In the genomic region with DNA sequence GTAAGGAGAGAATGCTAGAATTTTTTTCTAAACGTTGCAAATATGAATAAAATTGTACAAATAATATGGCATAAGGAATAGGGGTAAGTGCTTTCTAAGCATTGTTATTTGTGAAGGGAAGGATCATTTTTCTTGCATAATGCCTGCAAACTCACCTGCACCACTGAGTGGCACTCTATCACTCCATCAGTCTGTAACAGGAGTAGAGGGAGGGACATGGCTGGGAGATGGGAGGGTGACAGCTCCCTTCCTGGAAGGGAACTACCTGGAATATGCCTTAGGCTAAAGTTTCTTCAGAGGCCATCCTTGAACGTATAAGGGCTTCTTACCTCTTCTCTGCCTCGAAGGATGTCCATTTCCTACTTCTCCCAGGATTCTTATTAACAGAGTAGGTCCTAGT, we compare ENCODE assay signal across 10 cellular contexts. TPM values are rescaled to one million over a fixed set of nuclear protein-coding genes. Genes with fewer than 3 reads are reported as not detected.
DNase-seq lines count a peak whose midpoint lies in the region; ATAC-seq and TF ChIP-seq lines count a peak whose summit lies in the region.
"Had no signal": no experiment of that assay in that cellular context is flagged by ENCODE, and none has a peak within 500 bp of the region (broad histone marks: within the 10 kb centered on the region; RNA-seq: fewer than 3 reads in every experiment).

No MANE protein-coding gene starts in this region.

- intact Hi-C loops in breast epithelium (cut with DNase I; ENCODE audit: low total_unique reads) = no loop called here
- intact Hi-C loops in mucosa of descending colon (cut with DNase I, micrococcal nuclease) = no loop called here
- intact Hi-C loops in activated CD4-positive, alpha-beta T cell treated with anti-CD3 and anti-CD28 coated beads for 36 hours (cut with DNase I, micrococcal nuclease) = no loop called here

- TF ChIP-seq POLR2A in breast epithelium (IDR thresholded peaks at IDR 0.05) (no peak), GM18505 (IDR thresholded peaks at IDR 0.05; ENCODE audit: borderline replicate concordance, extremely low read depth, insufficient read depth, insufficient read length) (no peak)

- no peaks in the 10 kb centered on the region for H3K4me1 Mint-ChIP-seq in activated CD4-positive, alpha-beta T cell treated with anti-CD3 and anti-CD28 coated beads for 36 hours

- H3K36me3 Mint-ChIP-seq in activated CD4-positive, alpha-beta T cell treated with anti-CD3 and anti-CD28 coated beads for 36 hours (ENCODE audit: low read depth) = no peaks in the 10 kb centered on the region

- H3K27me3 Mint-ChIP-seq in activated CD4-positive, alpha-beta T cell treated with anti-CD3 and anti-CD28 coated beads for 36 hours = no peaks in the 10 kb centered on the region

- peak; percentile 89 for ATAC-seq in mucosa of descending colon
- no peak for ATAC-seq in activated CD4-positive, alpha-beta T cell treated with anti-CD3 and anti-CD28 coated beads for 36 hours
- ATAC-seq in GM18505 (IDR thresholded peaks at IDR 0.05; ENCODE audit: unreplicated experiment) = no peak

- TF ChIP-seq CTCF in GM12865 (IDR thresholded peaks at IDR 0.05; ENCODE audit: insufficient read depth, low read depth, low read length, missing control alignments) (peak; percentile 16), breast epithelium (IDR thresholded peaks at IDR 0.05) (peak; percentile 34 to 61 (median 46)), mucosa of descending colon (IDR thresholded peaks at IDR 0.05) (peak; percentile 20)

- H3K9me3 Mint-ChIP-seq in activated CD4-positive, alpha-beta T cell treated with anti-CD3 and anti-CD28 coated beads for 36 hours (ENCODE audit: low read depth) = peaks cover 5% of the 10 kb centered on the region

- H3K27ac Mint-ChIP-seq in activated CD4-positive, alpha-beta T cell treated with anti-CD3 and anti-CD28 coated beads for 36 hours = no peak overlapping the region

- no peaks in the 10 kb centered on the region for H3K36me3 ChIP-seq in breast epithelium
- no peaks in the 10 kb centered on the region for H3K36me3 ChIP-seq in mucosa of descending colon (ENCODE audit: low read depth)

- H3K4me3 ChIP-seq in GM12865 (ENCODE audit: low read depth, low read length) = no peak overlapping the region
- no peak overlapping the region for H3K4me3 ChIP-seq in breast epithelium
- H3K4me3 ChIP-seq in mucosa of descending colon = no peak overlapping the region

- H3K9me3 ChIP-seq in breast epithelium = no peaks in the 10 kb centered on the region
- no peaks in the 10 kb centered on the region for H3K9me3 ChIP-seq in mucosa of descending colon

- H3K27me3 ChIP-seq in breast epithelium = no peaks in the 10 kb centered on the region

- H3K4me1 ChIP-seq in breast epithelium (no peaks in the 10 kb centered on the region), mucosa of descending colon (ENCODE audit: low read depth) (peaks cover 7% of the 10 kb centered on the region)

- H3K27ac ChIP-seq in breast epithelium = peak overlapping the region; percentile 81 to 84

- DNase-seq in GM12865 (ENCODE audit: low read depth) (peak; percentile 9), NCI-H1694 (lab: John Stamatoyannopoulos, UW) (peak; percentile 3), breast epithelium (ENCODE audit: low spot score in 2 of 2) (peak; percentile 53 to 57), mucosa of descending colon (peak in 2 of 3 donors; percentile 48 to 72), mesenteric fat pad (ENCODE audit: low spot score) (no peak), NOMO-1 (lab: John Stamatoyannopoulos, UW; ENCODE audit: unreplicated experiment in 2 of 2) (no peak)
- no peak for DNase-seq in activated CD4-positive, alpha-beta T cell treated with anti-CD3 and anti-CD28 coated beads for 36 hours
- DNase-seq: amniotic stem cell, T-helper 9 cell had no signal

- no peak overlapping the region for H3K4me3 Mint-ChIP-seq in activated CD4-positive, alpha-beta T cell treated with anti-CD3 and anti-CD28 coated beads for 36 hours

- POLR2A ChIA-PET in activated CD4-positive, alpha-beta T cell treated with anti-CD3 and anti-CD28 coated beads for 36 hours (lab: Charles Lee) = no interaction called here

- CTCF ChIA-PET in activated CD4-positive, alpha-beta T cell treated with anti-CD3 and anti-CD28 coated beads for 36 hours (lab: Charles Lee) = no interaction called here

RNA-seq across cellular contexts. Expression of gene NAALADL2, which starts 3.0 kb away (rescaled TPM):
- total RNA-seq in breast epithelium = 10 to 100 TPM; 12.0 to 69.5 (median 53.9) TPM
- 10 to 100 TPM; 18.4 to 43.9 (median 20.8) TPM for total RNA-seq in mucosa of descending colon
- under 1 TPM in 1 of 2 experiments, not detected in 1; 0.27 TPM for total RNA-seq in activated CD4-positive, alpha-beta T cell treated with anti-CD3 and anti-CD28 coated beads for 36 hours
- total RNA-seq in mesenteric fat pad = 12.5 TPM

Comparison
In these comparisons a context has a peak if more than half of its experiments do, and no peak if none do; other contexts are left out.
1. DNase-seq: peak in GM12865 (single experiment), NCI-H1694 (single experiment), breast epithelium (2 of 2) and mucosa of descending colon (2 of 3); none in activated CD4-positive, alpha-beta T cell treated with anti-CD3 and anti-CD28 coated beads for 36 hours (single experiment), mesenteric fat pad (single experiment) and NOMO-1 (0 of 2).
2. RNA of gene NAALADL2, which starts 3.0 kb away (total RNA-seq): 12.0 to 69.5 TPM in breast epithelium, 18.4 to 43.9 TPM in mucosa of descending colon and 12.5 TPM in mesenteric fat pad (single experiment); 0.27 TPM in activated CD4-positive, alpha-beta T cell treated with anti-CD3 and anti-CD28 coated beads for 36 hours; every median in the first group is over 10 times any median in the second.
3. Peak in every context shown above with its lines, with median percentiles within 50 percentile points of each other: CTCF ChIP-seq.